In the genomic region with DNA sequence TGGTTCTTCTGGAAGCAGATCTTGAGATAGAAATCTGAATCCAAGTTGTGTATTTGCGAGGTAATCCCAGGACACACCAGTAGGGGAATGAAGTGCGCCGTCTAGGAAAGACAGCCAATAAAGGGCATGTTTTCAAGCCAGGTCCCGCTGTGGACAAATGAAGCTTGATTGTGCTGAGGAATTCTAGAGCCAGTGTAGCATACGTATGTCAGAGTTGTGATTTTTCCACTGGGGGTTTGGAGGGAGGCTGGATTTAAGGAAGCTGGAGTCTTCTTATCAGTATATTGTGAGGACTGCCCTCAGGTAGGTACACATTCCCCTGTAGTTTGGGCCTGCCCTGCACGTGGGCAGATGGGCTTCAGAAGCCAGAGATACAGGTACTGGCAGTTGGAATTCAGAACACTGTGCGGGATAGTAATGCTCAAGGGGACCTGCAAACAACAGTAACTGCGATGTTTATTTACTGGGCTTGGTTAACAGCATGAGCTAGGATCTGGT, we compare ENCODE assay signal across 8 cellular contexts. TPM values are rescaled to one million over a fixed set of nuclear protein-coding genes. Genes with fewer than 3 reads are reported as not detected.
DNase-seq lines count a peak whose midpoint lies in the region; ATAC-seq and TF ChIP-seq lines count a peak whose summit lies in the region.

No MANE protein-coding gene starts in this region.

- peaks cover 1% of the 10 kb centered on the region for H3K9me3 ChIP-seq in RWPE2 (ENCODE audit: severe bottlenecking)

- no peaks in the 10 kb centered on the region; the same call in 1 of the 2 replicates for H3K36me3 ChIP-seq in RWPE2 (ENCODE audit: low read depth)

- ATAC-seq in Right ventricle myocardium superior (ENCODE audit: poor library complexity) (peak; percentile 60), RWPE2 (ENCODE audit: low read depth) (no peak), left cardiac atrium (peak; percentile 34 to 37), HG03025 (IDR thresholded peaks at IDR 0.05; ENCODE audit: low FRiP score, unreplicated experiment) (no peak), GM21786 (IDR thresholded peaks at IDR 0.05; ENCODE audit: unreplicated experiment) (no peak), GM18873 (IDR thresholded peaks at IDR 0.05; ENCODE audit: low FRiP score, unreplicated experiment) (no peak)
- ATAC-seq in stimulated activated naive CD8-positive, alpha-beta T cell treated with anti-CD3 and anti-CD28 coated beads, Interleukin-15, Interleukin-2, amounts not matched to agents 100 U/mL and 50 U/mL, for 24 hours = peak; percentile 23

- TF ChIP-seq CTCF in RWPE2 (IDR thresholded peaks at IDR 0.05; ENCODE audit: poor library complexity, severe bottlenecking) = peak; percentile 21

- H3K27me3 ChIP-seq in RWPE2 (ENCODE audit: insufficient read depth, poor library complexity, severe bottlenecking) = no peaks in the 10 kb centered on the region

- no peak overlapping the region for H3K27ac ChIP-seq in RWPE2 (ENCODE audit: poor library complexity, severe bottlenecking)

- H3K4me1 ChIP-seq in RWPE2 (ENCODE audit: insufficient read depth, poor library complexity, severe bottlenecking) = peaks cover 14% of the 10 kb centered on the region

- intact Hi-C loops in Right ventricle myocardium superior (cut with DNase I) = no loop called here
- intact Hi-C loops in cardiac septum (cut with DNase I) = no loop called here
- intact Hi-C loops in left cardiac atrium (cut with DNase I) = no loop called here

- no peak overlapping the region for H3K4me3 ChIP-seq in RWPE2 (ENCODE audit: severe bottlenecking)

- DNase-seq in Right ventricle myocardium superior (no peak), cardiac septum (ENCODE audit: low spot score) (no peak), RWPE2 (ENCODE audit: low spot score) (no peak), left cardiac atrium (no peak)
- DNase-seq in stimulated activated naive CD8-positive, alpha-beta T cell treated with anti-CD3 and anti-CD28 coated beads, Interleukin-15, Interleukin-2, amounts not matched to agents 100 U/mL and 50 U/mL, for 24 hours = peak; percentile 27

RNA-seq across cellular contexts. Expression of a gene that starts 50.9 kb away (rescaled TPM):
- total RNA-seq in Right ventricle myocardium superior = 19.7 TPM
- total RNA-seq in cardiac septum = 25.6 TPM
- total RNA-seq in left cardiac atrium = 10 to 100 TPM; 24.3 to 24.5 TPM

Comparison
In these comparisons a context has a peak if more than half of its experiments do, and no peak if none do; other contexts are left out.
1. ATAC-seq: peak in Right ventricle myocardium superior (single experiment), left cardiac atrium (2 of 2) and stimulated activated naive CD8-positive, alpha-beta T cell treated with anti-CD3 and anti-CD28 coated beads, Interleukin-15, Interleukin-2, amounts not matched to agents 100 U/mL and 50 U/mL, for 24 hours (single experiment); none in RWPE2 (single experiment), HG03025 (single experiment), GM21786 (single experiment) and GM18873 (single experiment).